Comparison of ENCODE assay signal across 2 cellular contexts in genomic region chr14:21817010-21817409, GRCh38.
DNase-seq lines count a peak whose midpoint lies in the region; ATAC-seq, FAIRE-seq and TF ChIP-seq lines count a peak whose summit lies in the region.
"Not testable (repeated sequence)": the region's sequence is repeated elsewhere in the genome, so short reads cannot be mapped to it uniquely, and the experiment has no call there.

No MANE protein-coding gene starts in this region.

- intact Hi-C loops in K562 (cut with micrococcal nuclease) = not testable (repeated sequence)

- not testable (repeated sequence) for H3K9me1 ChIP-seq in K562 (ENCODE audit: control insufficient read depth, insufficient read depth, low read length)

- not testable (repeated sequence) for H3K36me3 ChIP-seq in HEK293 (ENCODE audit: control insufficient read depth in 2 of 2, insufficient read depth in 1 of 2, low read length in 2 of 2); K562 (ENCODE audit: control insufficient read depth, insufficient read depth, low read length)

- H3K4me2 ChIP-seq in K562 (ENCODE audit: insufficient read depth, low read length) = not testable (repeated sequence)

- not testable (repeated sequence) for DNase-seq in K562 (ENCODE audit: extremely low read depth in 1 of 4, low spot score in 3 of 4)

- POLR2A ChIA-PET in HEK293 (lab: Yijun Ruan, JAX); K562 (lab: Yijun Ruan, JAX): not testable (repeated sequence)

- not testable (repeated sequence) for H3K27me3 ChIP-seq in K562 (ENCODE audit: control insufficient read depth in 2 of 2, insufficient read depth in 2 of 2, low read length in 2 of 2)

- not testable (repeated sequence) for H3K27ac ChIP-seq in HEK293 (ENCODE audit: extremely low read depth, low read depth, low read length); K562 (ENCODE audit: extremely low read depth, low read depth, low read length)

- TF ChIP-seq POLR2A in K562 (conservative IDR thresholded peaks at IDR 0.05) = not testable (repeated sequence)

- 0% methylated on average over 3 of the region's 3 CpGs for WGBS in K562 (ENCODE audit: insufficient coverage, low coverage, missing lambda C conversion rate)

- not testable (repeated sequence) for H3K4me3 ChIP-seq in HEK293 (ENCODE audit: low read depth, low read length); K562

- H4K20me1 ChIP-seq in K562 (replicated peaks; ENCODE audit: control insufficient read depth, insufficient read depth, low read length) = not testable (repeated sequence)

- in situ Hi-C loops in K562 (cut with MboI) = not testable (repeated sequence)

- not testable (repeated sequence) for H3K9ac ChIP-seq in K562 (ENCODE audit: insufficient read depth in 1 of 2, low read depth in 2 of 2, low read length in 2 of 2)

- not testable (repeated sequence) for ATAC-seq in K562

- TF ChIP-seq EP300 in K562 (IDR thresholded peaks at IDR 0.05; ENCODE audit: low read length) = not testable (repeated sequence)

- not testable (repeated sequence) for TF ChIP-seq RAD21 in K562 (CRISPR knock-in tag; conservative IDR thresholded peaks at IDR 0.05 in 1 of 2, IDR thresholded peaks at IDR 0.05 in 1 of 2)

- not testable (repeated sequence) for H3K9me3 ChIP-seq in HEK293 (ENCODE audit: control insufficient read depth, insufficient read depth, low read depth, low read length); K562 (replicated peaks; ENCODE audit: control insufficient read depth, insufficient read depth, low read depth, low read length)

- not testable (repeated sequence) for BruUV-seq in K562 (replicated peaks; lab: Mats Ljungman, UMichigan)

- not testable (repeated sequence) for H3K4me1 ChIP-seq in HEK293 (ENCODE audit: control insufficient read depth, insufficient read depth, low read length); K562 (replicated peaks in 1 of 2; ENCODE audit: control insufficient read depth in 2 of 2, insufficient read depth in 2 of 2, low read length in 2 of 2)

- FAIRE-seq in K562 (lab: Jason Lieb, UNC) = not testable (repeated sequence)

- TF ChIP-seq CTCF in HEK293 (tag by site-specific recombination; IDR thresholded peaks at IDR 0.05); K562 (IDR thresholded peaks at IDR 0.05 in 2 of 3, conservative IDR thresholded peaks at IDR 0.05 in 1 of 3; ENCODE audit: insufficient read depth in 2 of 3, low read depth in 1 of 3, low read length in 3 of 3): not testable (repeated sequence)

- not testable (repeated sequence) for H2AFZ ChIP-seq in K562 (ENCODE audit: low read depth, low read length)

- H3K79me2 ChIP-seq in K562 (ENCODE audit: control insufficient read depth, insufficient read depth, low read length) = not testable (repeated sequence)

- CTCF ChIA-PET in HEK293 (lab: Yijun Ruan, JAX) = interaction anchor here (1.4 kb wide), 1 partner anchor 9 kb away, joined by 10 read pairs; no protein-coding TSS in a partner anchor
- CTCF ChIA-PET in K562 (lab: Yijun Ruan, JAX; ENCODE audit: low intra/inter-chr PET ratio) = not testable (repeated sequence)

TF ChIP-seq in HEK293, 187 proteins besides CTCF, POLR2A, EP300 and RAD21:
- TF ChIP-seq ZNF707 (tag by site-specific recombination; IDR thresholded peaks at IDR 0.05) = peak; percentile 81

TF ChIP-seq in K562, 482 proteins besides CTCF, POLR2A, EP300 and RAD21:
- TF ChIP-seq ZNF707 (CRISPR knock-in tag; conservative IDR thresholded peaks at IDR 0.05) = peak; percentile 84
